25 cellular contexts compared by ENCODE assay signal in genomic region chr16:47716571-47716970, GRCh38.
"Had no signal": no experiment of that assay in that cellular context is flagged by ENCODE, and none has a peak within 500 bp of the region (broad histone marks: within the 10 kb centered on the region; RNA-seq: fewer than 3 reads in every experiment).

No MANE protein-coding gene starts in this region.

- H3K27me3 Mint-ChIP-seq: activated naive CD8-positive, alpha-beta T cell treated with anti-CD3 and anti-CD28 coated beads for 36 hours had no signal

- H3K9me3 ChIP-seq: ovary, prostate gland, right atrium auricular region, thyroid gland had no signal

- H3K36me3 Mint-ChIP-seq: activated naive CD8-positive, alpha-beta T cell treated with anti-CD3 and anti-CD28 coated beads for 36 hours; immature natural killer cell; natural killer cell treated with Interleukin-12 subunit alpha and Interleukin-12 subunit beta and Interleukin-15 and Interleukin-18, amount 100 ng/mL, for 72 hours had no signal

- H3K36me3 ChIP-seq: cardiac muscle cell, ovary, prostate gland, right atrium auricular region, thyroid gland had no signal

- H3K4me2 ChIP-seq: hepatocyte had no signal

- H3K27ac ChIP-seq: cardiac muscle cell, epithelial cell of prostate, hepatocyte, ovary, prostate gland, right atrium auricular region, thyroid gland had no signal

- H3K9me3 Mint-ChIP-seq: activated B cell treated with CpG ODN at 0.5 μM for 24 hours; activated naive CD8-positive, alpha-beta T cell treated with anti-CD3 and anti-CD28 coated beads for 36 hours; immature natural killer cell; natural killer cell treated with Interleukin-12 subunit alpha and Interleukin-12 subunit beta and Interleukin-15 and Interleukin-18, amount 100 ng/mL, for 72 hours; stimulated activated naive CD8-positive, alpha-beta T cell treated with anti-CD3 and anti-CD28 coated beads, Interleukin-15, Interleukin-2, amounts not matched to agents 100 ng/mL and 50 ng/mL, for 24 hours; T-helper 1 cell treated with Interleukin-12 subunit alpha and Interleukin-12 subunit beta and Interleukin-4 antibody, amounts not matched to agents 30 μg/mL and 1 μg/mL, for 36 hours had no signal

- H3K4me1 ChIP-seq: prostate gland, right atrium auricular region, thyroid gland had no signal

- ATAC-seq: activated CD4-positive, alpha-beta T cell treated with anti-CD3 and anti-CD28 coated beads for 36 hours; left ventricle myocardium superior; natural killer cell treated with Interleukin-12 subunit alpha and Interleukin-12 subunit beta and Interleukin-15 and Interleukin-18, amount 100 ng/mL, for 72 hours had no signal

- H3K4me1 Mint-ChIP-seq: activated B cell treated with CpG ODN at 0.5 μM for 24 hours; activated CD4-positive, alpha-beta T cell treated with anti-CD3 and anti-CD28 coated beads for 36 hours; activated naive CD8-positive, alpha-beta T cell treated with anti-CD3 and anti-CD28 coated beads for 36 hours; immature natural killer cell had no signal

- H3K4me3 Mint-ChIP-seq: activated B cell treated with CpG ODN at 0.5 μM for 24 hours; activated CD4-positive, alpha-beta T cell treated with anti-CD3 and anti-CD28 coated beads for 36 hours; activated naive CD8-positive, alpha-beta T cell treated with anti-CD3 and anti-CD28 coated beads for 36 hours; immature natural killer cell; natural killer cell treated with Interleukin-12 subunit alpha and Interleukin-12 subunit beta and Interleukin-15 and Interleukin-18, amount 100 ng/mL, for 72 hours; stimulated activated naive CD8-positive, alpha-beta T cell treated with anti-CD3 and anti-CD28 coated beads, Interleukin-15, Interleukin-2, amounts not matched to agents 100 ng/mL and 50 ng/mL, for 24 hours; T-helper 1 cell treated with Interleukin-12 subunit alpha and Interleukin-12 subunit beta and Interleukin-4 antibody, amounts not matched to agents 30 μg/mL and 1 μg/mL, for 36 hours had no signal

- H3K4me3 ChIP-seq: cardiac muscle cell, hepatocyte, ovary, prostate gland, right atrium auricular region, thyroid gland had no signal

- H2AFZ ChIP-seq: hepatocyte had no signal

- H3K27ac Mint-ChIP-seq: activated B cell treated with CpG ODN at 0.5 μM for 24 hours; activated CD4-positive, alpha-beta T cell treated with anti-CD3 and anti-CD28 coated beads for 36 hours; activated naive CD8-positive, alpha-beta T cell treated with anti-CD3 and anti-CD28 coated beads for 36 hours; immature natural killer cell; natural killer cell treated with Interleukin-12 subunit alpha and Interleukin-12 subunit beta and Interleukin-15 and Interleukin-18, amount 100 ng/mL, for 72 hours; stimulated activated naive CD8-positive, alpha-beta T cell treated with anti-CD3 and anti-CD28 coated beads, Interleukin-15, Interleukin-2, amounts not matched to agents 100 ng/mL and 50 ng/mL, for 24 hours; T-helper 1 cell treated with Interleukin-12 subunit alpha and Interleukin-12 subunit beta and Interleukin-4 antibody, amounts not matched to agents 30 μg/mL and 1 μg/mL, for 36 hours had no signal

- H3K79me2 ChIP-seq: hepatocyte had no signal

- DNase-seq: activated B cell treated with CpG ODN at 0.5 μM for 24 hours; activated CD4-positive, alpha-beta T cell treated with anti-CD3 and anti-CD28 coated beads for 36 hours; activated CD4-positive, alpha-beta T cell treated with anti-CD3 and anti-CD28 coated beads, Interleukin-2, amount 50 U/mL, for 48 hours; activated naive CD4-positive, alpha-beta T cell treated with Interleukin-2 at 50 U/mL for 16 hours; activated naive CD8-positive, alpha-beta T cell treated with anti-CD3 and anti-CD28 coated beads for 36 hours; activated T-cell treated with anti-CD3 and anti-CD28 coated beads, Interleukin-2, amount 50 U/mL, for 48 hours; amniotic stem cell; cortex of kidney; glutamatergic neuron; immature natural killer cell; left ventricle myocardium superior; mammary epithelial cell; ovary; stimulated activated CD4-positive, alpha-beta T cell treated with anti-CD3 and anti-CD28 coated beads, Interleukin-4, amount 100 ng/mL, for 4 hours; substantia nigra; T1000; thyroid gland had no signal

- H3K27me3 ChIP-seq: cardiac muscle cell, hepatocyte, ovary, right atrium auricular region, thyroid gland had no signal
